In the genomic region with DNA sequence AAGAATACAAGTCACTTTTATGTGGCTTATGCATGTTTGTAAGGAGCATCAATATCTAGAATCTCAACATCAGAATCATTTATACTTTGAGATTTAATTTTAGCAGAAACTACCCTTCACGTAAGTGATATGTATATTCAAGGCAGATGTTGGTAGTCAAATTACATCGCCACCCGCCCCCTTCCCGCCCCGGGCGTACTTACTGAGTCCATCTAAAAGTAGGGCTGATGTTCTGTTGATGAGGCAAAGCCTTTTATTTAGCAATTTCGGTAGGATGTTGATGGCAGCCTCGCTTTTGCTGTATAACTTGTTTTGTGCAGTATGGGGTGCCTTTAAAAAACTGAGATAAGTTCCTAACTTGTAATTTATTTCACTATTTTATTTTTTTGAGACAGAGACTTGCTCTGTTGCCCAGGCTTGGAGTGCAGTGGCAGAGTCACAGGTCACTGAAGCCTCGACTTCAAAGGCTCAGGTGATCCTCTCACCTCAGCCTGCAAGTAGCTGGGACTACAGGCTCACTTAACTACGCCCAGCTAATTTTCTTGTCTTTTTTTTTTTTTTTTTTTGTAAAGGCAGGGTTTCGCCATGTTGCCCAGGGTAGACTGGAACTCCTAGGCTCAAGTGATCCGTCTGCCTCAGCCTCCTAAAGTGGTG, we compare ENCODE assay signal across 27 cellular contexts.
"Had no signal": no experiment of that assay in that cellular context is flagged by ENCODE, and none has a peak within 500 bp of the region (broad histone marks: within the 10 kb centered on the region; RNA-seq: fewer than 3 reads in every experiment).

No MANE protein-coding gene starts in this region.

- H3K9me3 Mint-ChIP-seq: activated naive CD4-positive, alpha-beta T cell treated with anti-CD3 and anti-CD28 coated beads, Interleukin-2, amount 50 U/mL, for 24 hours; activated naive CD8-positive, alpha-beta T cell treated with anti-CD3 and anti-CD28 coated beads, Interleukin-2, amount 50 U/mL, for 24 hours; activated T-helper 2 cell treated with anti-CD3 and anti-CD28 coated beads, Interferon-gamma antibody, Interleukin-2, Interleukin-4, amounts not matched to agents 10 μg/mL and 5 μg/mL and 100 μg/mL, durations not matched to agents 14 hours and 24 hours and 36 hours; mesothelial cell of epicardium; naive thymus-derived CD4-positive, alpha-beta T cell; neural crest cell; type B pancreatic cell had no signal

- H3K9me3 ChIP-seq: breast epithelium, esophagus squamous epithelium, pancreas, right atrium auricular region, testis, uterus had no signal

- H3K4me3 ChIP-seq: breast epithelium, esophagus squamous epithelium, pancreas, right atrium auricular region, testis, uterus had no signal

- ATAC-seq: activated CD4-positive, alpha-beta T cell treated with anti-CD3 and anti-CD28 coated beads for 36 hours; activated CD8-positive, alpha-beta memory T cell treated with anti-CD3 and anti-CD28 coated beads, Interleukin-2, amount 10 ng/mL, durations not matched to agents 7 days and 5 days; activated CD8-positive, alpha-beta T cell treated with anti-CD3 and anti-CD28 coated beads, Interleukin-2, amount 10 ng/mL, durations not matched to agents 7 days and 5 days; activated naive CD8-positive, alpha-beta T cell treated with anti-CD3 and anti-CD28 coated beads, Interleukin-2, amount 50 U/mL, for 24 hours; left cardiac atrium; naive thymus-derived CD4-positive, alpha-beta T cell; pancreas; stimulated activated naive CD8-positive, alpha-beta T cell treated with anti-CD3 and anti-CD28 coated beads, Interleukin-15, Interleukin-2, amounts not matched to agents 100 U/mL and 50 U/mL, for 24 hours had no signal

- DNase-seq: activated CD4-positive, alpha-beta T cell treated with anti-CD3 and anti-CD28 coated beads for 36 hours; activated CD4-positive, CD25-positive, alpha-beta regulatory T cell; activated CD8-positive, alpha-beta memory T cell treated with anti-CD3 and anti-CD28 coated beads, Interleukin-2, amount 10 ng/mL, durations not matched to agents 7 days and 5 days; activated CD8-positive, alpha-beta T cell treated with anti-CD3 and anti-CD28 coated beads, Interleukin-2, amount 10 ng/mL, durations not matched to agents 7 days and 5 days; activated naive CD8-positive, alpha-beta T cell treated with anti-CD3 and anti-CD28 coated beads, Interleukin-2, amount 50 U/mL, for 24 hours; activated T-cell treated with anti-CD3 and anti-CD28 coated beads, Interleukin-2, amount 50 U/mL, for 48 hours; amygdala; central memory CD4-positive, alpha-beta T cell; esophagus squamous epithelium; foreskin melanocyte; left cardiac atrium; mammary epithelial cell; naive thymus-derived CD4-positive, alpha-beta T cell; nucleus accumbens; pancreas; stimulated activated CD4-positive, alpha-beta T cell treated with anti-CD3 and anti-CD28 coated beads, Interleukin-2, amount 100 ng/mL, for 48 hours; stimulated activated naive CD8-positive, alpha-beta T cell treated with anti-CD3 and anti-CD28 coated beads, Interleukin-15, Interleukin-2, amounts not matched to agents 100 U/mL and 50 U/mL, for 24 hours; T-helper 2 cell; testis; uterus had no signal

- H3K27ac Mint-ChIP-seq: activated CD4-positive, alpha-beta T cell treated with anti-CD3 and anti-CD28 coated beads for 36 hours; activated CD8-positive, alpha-beta memory T cell treated with anti-CD3 and anti-CD28 coated beads, Interleukin-2, amount 10 ng/mL, durations not matched to agents 7 days and 5 days; activated CD8-positive, alpha-beta T cell treated with anti-CD3 and anti-CD28 coated beads, Interleukin-2, amount 10 ng/mL, durations not matched to agents 7 days and 5 days; activated naive CD4-positive, alpha-beta T cell treated with anti-CD3 and anti-CD28 coated beads, Interleukin-2, amount 50 U/mL, for 24 hours; activated naive CD8-positive, alpha-beta T cell treated with anti-CD3 and anti-CD28 coated beads, Interleukin-2, amount 50 U/mL, for 24 hours; activated T-helper 2 cell treated with anti-CD3 and anti-CD28 coated beads, Interferon-gamma antibody, Interleukin-2, Interleukin-4, amounts not matched to agents 10 μg/mL and 5 μg/mL and 100 μg/mL, durations not matched to agents 14 hours and 24 hours and 36 hours; type B pancreatic cell had no signal

- H3K27ac ChIP-seq: breast epithelium, esophagus squamous epithelium, pancreas, right atrium auricular region, testis, uterus had no signal

- H3K27me3 ChIP-seq: breast epithelium, esophagus squamous epithelium, pancreas, right atrium auricular region, testis, uterus had no signal

- H3K27me3 Mint-ChIP-seq: activated CD4-positive, alpha-beta T cell treated with anti-CD3 and anti-CD28 coated beads for 36 hours; activated CD8-positive, alpha-beta memory T cell treated with anti-CD3 and anti-CD28 coated beads, Interleukin-2, amount 10 ng/mL, durations not matched to agents 7 days and 5 days; activated naive CD4-positive, alpha-beta T cell treated with anti-CD3 and anti-CD28 coated beads, Interleukin-2, amount 50 U/mL, for 24 hours; activated naive CD8-positive, alpha-beta T cell treated with anti-CD3 and anti-CD28 coated beads, Interleukin-2, amount 50 U/mL, for 24 hours; naive thymus-derived CD4-positive, alpha-beta T cell; type B pancreatic cell had no signal

- H3K4me3 Mint-ChIP-seq: activated CD4-positive, alpha-beta T cell treated with anti-CD3 and anti-CD28 coated beads for 36 hours; activated CD8-positive, alpha-beta memory T cell treated with anti-CD3 and anti-CD28 coated beads, Interleukin-2, amount 10 ng/mL, durations not matched to agents 7 days and 5 days; activated CD8-positive, alpha-beta T cell treated with anti-CD3 and anti-CD28 coated beads, Interleukin-2, amount 10 ng/mL, durations not matched to agents 7 days and 5 days; activated naive CD4-positive, alpha-beta T cell treated with anti-CD3 and anti-CD28 coated beads, Interleukin-2, amount 50 U/mL, for 24 hours; activated naive CD8-positive, alpha-beta T cell treated with anti-CD3 and anti-CD28 coated beads, Interleukin-2, amount 50 U/mL, for 24 hours; mesothelial cell of epicardium; naive thymus-derived CD4-positive, alpha-beta T cell; neural crest cell; type B pancreatic cell had no signal

- H3K36me3 ChIP-seq: breast epithelium, pancreas, right atrium auricular region, uterus had no signal

- H3K4me1 ChIP-seq: breast epithelium had no signal
